ENCODE assay signal across 11 cellular contexts in genomic region chr7:91266931-91267557, GRCh38. TPM values are rescaled to one million over a fixed set of nuclear protein-coding genes. Genes with fewer than 3 reads are reported as not detected.
DNase-seq lines count a peak whose midpoint lies in the region; ATAC-seq and TF ChIP-seq lines count a peak whose summit lies in the region.
"Had no signal": no experiment of that assay in that cellular context is flagged by ENCODE, and none has a peak within 500 bp of the region (broad histone marks: within the 10 kb centered on the region; RNA-seq: fewer than 3 reads in every experiment).

No MANE protein-coding gene starts in this region.

- H3K9me2 ChIP-seq in neural cell (ENCODE audit: insufficient read depth, low read length) = no peaks in the 10 kb centered on the region

- H3K27ac ChIP-seq in ACC112 (ENCODE audit: low read depth, low read length) = no peak overlapping the region
- H3K27ac ChIP-seq in neural cell (ENCODE audit: low read length) = no peak overlapping the region

- TF ChIP-seq CTCF in fibroblast of pulmonary artery (IDR thresholded peaks at IDR 0.05; ENCODE audit: low read length, missing control alignments) = no peak
- TF ChIP-seq CTCF in neural cell (IDR thresholded peaks at IDR 0.05; ENCODE audit: poor library complexity, severe bottlenecking) = no peak

- no peak overlapping the region for H3K4me3 Mint-ChIP-seq in effector memory CD8-positive, alpha-beta T cell

- H3K36me3 ChIP-seq in ACC112 (ENCODE audit: insufficient read depth, low read length) (no peaks in the 10 kb centered on the region), neural cell (ENCODE audit: insufficient read depth, low read length) (no peaks in the 10 kb centered on the region)

- TF ChIP-seq RAD21 in neural cell (conservative IDR thresholded peaks at IDR 0.05) = no peak

- TF ChIP-seq EP300 in neural cell (conservative IDR thresholded peaks at IDR 0.05; ENCODE audit: poor library complexity, severe bottlenecking) = no peak

- H3K4me1 Mint-ChIP-seq in effector memory CD8-positive, alpha-beta T cell (ENCODE audit: low read depth in 2 of 2) = peaks cover 0 to 2% of the 10 kb centered on the region in 2 donors

- H3K27me3 ChIP-seq in ACC112 (ENCODE audit: insufficient read depth, low read length) (no peaks in the 10 kb centered on the region), neural cell (ENCODE audit: insufficient read depth, low read depth, low read length) (peaks cover 42% of the 10 kb centered on the region)

- no peaks in the 10 kb centered on the region for H4K20me1 ChIP-seq in neural cell (ENCODE audit: insufficient read depth)

- H3K4me1 ChIP-seq in ACC112 (ENCODE audit: control insufficient read depth, insufficient read depth, low read length, unreplicated experiment) = peaks cover 26% of the 10 kb centered on the region

- no peak overlapping the region for H2AFZ ChIP-seq in ACC112 (ENCODE audit: low read length, unreplicated experiment)
- H2AFZ ChIP-seq in neural cell (ENCODE audit: low read depth, low read length) = no peak overlapping the region

- H3F3A ChIP-seq in neural cell (ENCODE audit: insufficient read depth, low read length, poor library complexity, severe bottlenecking) = no peaks in the 10 kb centered on the region

- H3K79me2 ChIP-seq in ACC112 (ENCODE audit: control insufficient read depth, insufficient read depth, low read length, unreplicated experiment) = peaks cover 22% of the 10 kb centered on the region
- peaks cover 27% of the 10 kb centered on the region for H3K79me2 ChIP-seq in neural cell (replicated peaks; ENCODE audit: insufficient read depth, low read length)

- no peaks in the 10 kb centered on the region for H3K9me3 ChIP-seq in neural cell (ENCODE audit: low read length)

- no peaks in the 10 kb centered on the region for H3K9me3 Mint-ChIP-seq in effector memory CD8-positive, alpha-beta T cell

- H3K9ac ChIP-seq in neural cell (ENCODE audit: low read length) = no peak overlapping the region

- H3K27ac Mint-ChIP-seq in effector memory CD8-positive, alpha-beta T cell = no peak overlapping the region
- H3K27ac Mint-ChIP-seq: CD8-positive, alpha-beta memory T cell had no signal

- H3K4me2 ChIP-seq in neural cell (ENCODE audit: low read length) = peak overlapping the region; percentile 11

- DNase-seq in NCI-H748 (lab: John Stamatoyannopoulos, UW; ENCODE audit: unreplicated experiment) (peak; percentile 60), fibroblast of pulmonary artery (ENCODE audit: low read depth) (no peak), dedifferentiated amniotic fluid mesenchymal stem cell (ENCODE audit: extremely low spot score) (no peak)
- no peak for DNase-seq in effector memory CD8-positive, alpha-beta T cell
- DNase-seq: activated naive CD4-positive, alpha-beta T cell; CD8-positive, alpha-beta memory T cell; KG1 had no signal

- no peaks in the 10 kb centered on the region for H3K36me3 Mint-ChIP-seq in effector memory CD8-positive, alpha-beta T cell (ENCODE audit: insufficient read depth)
- H3K36me3 Mint-ChIP-seq: CD8-positive, alpha-beta memory T cell had no signal

- ATAC-seq in effector memory CD8-positive, alpha-beta T cell (replicated peaks) = no peak
- no peak for ATAC-seq in HG03108 (IDR thresholded peaks at IDR 0.05; ENCODE audit: unreplicated experiment)
- ATAC-seq in HG02588 (IDR thresholded peaks at IDR 0.05; ENCODE audit: unreplicated experiment) = no peak

- H3K27me3 Mint-ChIP-seq in effector memory CD8-positive, alpha-beta T cell = peaks cover 28 to 52% of the 10 kb centered on the region in 2 donors

- H3K4me3 ChIP-seq in ACC112 (ENCODE audit: low read depth, low read length) = peak overlapping the region; percentile 96
- H3K4me3 ChIP-seq in fibroblast of pulmonary artery (replicated peaks; ENCODE audit: low read depth, low read length) = peak overlapping the region; percentile 31
- H3K4me3 ChIP-seq in neural cell (ENCODE audit: low read length) = peak overlapping the region; percentile 77

TF ChIP-seq in neural cell, 6 proteins besides CTCF, POLR2A, EP300 and RAD21:
- TF ChIP-seq EZH2 (IDR thresholded peaks at IDR 0.05; ENCODE audit: borderline replicate concordance, insufficient read depth, low read length, poor library complexity, severe bottlenecking) (no peak), TAF1 (IDR thresholded peaks at IDR 0.05; ENCODE audit: low read depth) (no peak), REST (IDR thresholded peaks at IDR 0.05; ENCODE audit: borderline replicate concordance) (no peak), POLR2AphosphoS5 (IDR thresholded peaks at IDR 0.05) (no peak), MXI1 (conservative IDR thresholded peaks at IDR 0.05; ENCODE audit: poor library complexity, severe bottlenecking) (no peak), SMC3 (conservative IDR thresholded peaks at IDR 0.05; ENCODE audit: poor library complexity) (no peak)

RNA-seq across cellular contexts. Expression of gene FZD1, which starts 2.8 kb away (rescaled TPM):
- 2.9 and 3.7 TPM in 2 replicates for polyA plus RNA-seq in neural cell
- 10.0 and 10.3 TPM in 2 replicates for polyA minus RNA-seq in neural cell
- polyA plus RNA-seq: CD8-positive, alpha-beta memory T cell had no signal

Comparison
In these comparisons a context has a peak if more than half of its experiments do, and no peak if none do; other contexts are left out.
1. H3K4me3 ChIP-seq: peak in every context shown above with its lines; median percentile 96 in ACC112; 77 in neural cell; 31 in fibroblast of pulmonary artery.